In the genomic region with DNA sequence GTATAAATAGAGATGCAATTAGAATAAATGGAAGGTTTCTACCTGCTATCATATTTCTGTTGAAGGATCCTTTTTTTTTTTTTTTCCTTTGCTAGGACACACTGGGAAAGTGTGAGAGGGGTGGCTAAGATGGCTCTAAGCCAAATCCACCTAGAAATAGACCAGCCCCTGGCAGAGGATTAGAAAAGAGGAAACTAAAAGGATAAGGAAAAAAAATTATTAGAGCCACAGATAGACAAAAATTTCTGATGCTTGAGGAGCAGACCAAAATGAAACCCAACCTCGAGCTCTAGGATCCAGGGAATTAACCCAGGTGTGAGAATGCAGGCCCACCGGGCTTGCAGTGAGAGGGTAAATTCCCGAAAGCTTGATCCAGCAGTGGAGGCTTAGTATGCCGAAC, we compare ENCODE assay signal across 15 cellular contexts.
"Had no signal": no experiment of that assay in that cellular context is flagged by ENCODE, and none has a peak within 500 bp of the region (broad histone marks: within the 10 kb centered on the region; RNA-seq: fewer than 3 reads in every experiment).

No MANE protein-coding gene starts in this region.

- H3K27me3 ChIP-seq: brain microvascular endothelial cell, hepatocyte, right lobe of liver, spleen, tibial artery, vagina had no signal

- H3K9me3 ChIP-seq: left ventricle myocardium inferior, psoas muscle, right lobe of liver, spleen, tibial artery, vagina had no signal

- DNase-seq: activated CD4-positive, alpha-beta T cell treated with anti-CD3 and anti-CD28 coated beads, Interleukin-2, amount 10 ng/mL, durations not matched to agents 7 days and 5 days; activated CD4-positive, CD25-positive, alpha-beta regulatory T cell; activated T-cell treated with anti-CD3 and anti-CD28 coated beads for 4 hours; brain microvascular endothelial cell; cerebellar nuclear complex; kidney; left ventricle myocardium inferior; psoas muscle; right lobe of liver; spleen; stimulated activated CD4-positive, alpha-beta T cell treated with anti-CD3 and anti-CD28 coated beads, Interleukin-1b, Interleukin-23, amount 100 ng/mL, for 48 hours; tibial artery had no signal

- H3K27ac ChIP-seq: brain microvascular endothelial cell, hepatocyte, left ventricle myocardium inferior, psoas muscle, right lobe of liver, spleen, tibial artery, vagina had no signal

- H3K4me3 ChIP-seq: hepatocyte, left ventricle myocardium inferior, psoas muscle, right lobe of liver, spleen, tibial artery, vagina had no signal

- H2AFZ ChIP-seq: hepatocyte had no signal

- H3K36me3 ChIP-seq: brain microvascular endothelial cell, left ventricle myocardium inferior, spleen, tibial artery, vagina had no signal

- ATAC-seq: psoas muscle; right lobe of liver; stimulated activated memory B cell treated with anti-CD40 and anti-IgM and Interleukin-4, amounts not matched to agents 10 μg/mL and 1 μg/mL and 100 μg/mL, for 72 hours had no signal

- H3K4me1 ChIP-seq: psoas muscle, right lobe of liver, spleen, tibial artery, vagina had no signal

- H3K4me2 ChIP-seq: hepatocyte had no signal
